ENCODE assay signal across 30 cellular contexts in the genomic region with DNA sequence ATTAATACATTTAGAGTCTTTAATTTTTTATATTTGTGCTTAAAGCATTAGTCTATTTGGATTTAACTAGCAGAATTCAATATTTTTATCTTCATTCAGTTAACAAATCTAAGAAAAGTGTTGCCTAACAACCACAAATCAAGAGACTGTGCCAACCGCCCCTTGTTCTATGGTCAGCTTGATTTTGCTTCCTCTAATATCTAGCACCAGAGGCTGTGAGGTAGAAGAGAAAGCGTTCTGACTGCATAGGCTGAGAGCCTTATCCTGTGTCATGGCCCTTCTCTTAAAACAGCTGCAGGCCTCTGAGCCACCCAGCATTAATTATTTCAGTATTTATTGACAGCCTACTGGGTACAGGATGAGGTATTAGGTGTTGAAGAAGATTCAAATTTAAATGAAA.
"Had no signal": no experiment of that assay in that cellular context is flagged by ENCODE, and none has a peak within 500 bp of the region (broad histone marks: within the 10 kb centered on the region; RNA-seq: fewer than 3 reads in every experiment).

No MANE protein-coding gene starts in this region.

- H3K36me3 ChIP-seq: brain microvascular endothelial cell, breast epithelium had no signal

- DNase-seq: activated B cell treated with CpG ODN at 0.5 μM for 24 hours; activated CD4-positive, alpha-beta memory T cell treated with anti-CD3 and anti-CD28 coated beads for 36 hours; activated CD4-positive, alpha-beta T cell treated with anti-CD3 and anti-CD28 coated beads for 4 hours; activated CD4-positive, alpha-beta T cell treated with anti-CD3 and anti-CD28 coated beads, Interleukin-2, amount 10 ng/mL, durations not matched to agents 24 days and 14 days; activated CD4-positive, alpha-beta T cell treated with anti-CD3 and anti-CD28 coated beads, Interleukin-2, amount 50 U/mL, for 1 hour; activated CD4-positive, alpha-beta T cell treated with anti-CD3 and anti-CD28 coated beads, Interleukin-2, amount 50 U/mL, for 4 hours; activated CD4-positive, CD25-positive, alpha-beta regulatory T cell treated with anti-CD3 and anti-CD28 coated beads, Interleukin-2, amount 50 U/mL, for 72 hours; activated CD8-positive, alpha-beta memory T cell treated with anti-CD3 and anti-CD28 coated beads for 24 hours; activated CD8-positive, alpha-beta memory T cell treated with anti-CD3 and anti-CD28 coated beads, Interleukin-2, amount 10 ng/mL, durations not matched to agents 7 days and 5 days; activated CD8-positive, alpha-beta memory T cell treated with anti-CD3 and anti-CD28 coated beads, Interleukin-2, amount 50 U/mL, for 48 hours; activated CD8-positive, alpha-beta T cell treated with anti-CD3 and anti-CD28 coated beads, Interleukin-2, amount 10 ng/mL, durations not matched to agents 7 days and 5 days; activated effector memory CD4-positive, alpha-beta T cell treated with Interleukin-2 at 50 U/mL for 16 hours; activated gamma-delta T cell; activated naive CD4-positive, alpha-beta T cell treated with anti-CD3 and anti-CD28 coated beads, Interleukin-2, amount 10 ng/mL, durations not matched to agents 7 days and 5 days; activated naive CD4-positive, alpha-beta T cell treated with Interleukin-2 at 50 U/mL for 16 hours; activated naive CD8-positive, alpha-beta T cell treated with anti-CD3 and anti-CD28 coated beads, Interleukin-2, amount 10 ng/mL, durations not matched to agents 7 days and 5 days; activated naive CD8-positive, alpha-beta T cell treated with anti-CD3 and anti-CD28 coated beads, Interleukin-2, amount 50 U/mL, for 24 hours; activated T-cell treated with anti-CD3 and anti-CD28 coated beads, Interleukin-2, amount 50 U/mL, for 24 hours; activated T-cell treated with anti-CD3 and anti-CD28 coated beads, Interleukin-2, amount 50 U/mL, for 48 hours; amygdala; anterior cingulate cortex; body of pancreas; brain microvascular endothelial cell; central memory CD4-positive, alpha-beta T cell; T-helper 1 cell; T-helper 2 cell; T-helper 9 cell had no signal

- H3K4me3 ChIP-seq: body of pancreas, breast epithelium had no signal

- H3K27ac ChIP-seq: body of pancreas, brain microvascular endothelial cell, breast epithelium had no signal

- H3K9me3 ChIP-seq: body of pancreas, breast epithelium had no signal

- H3K4me1 ChIP-seq: breast epithelium had no signal

- FAIRE-seq: astrocyte, TTC549 had no signal

- H3K27me3 ChIP-seq: body of pancreas, brain microvascular endothelial cell, breast epithelium had no signal

- ATAC-seq: activated CD8-positive, alpha-beta memory T cell treated with anti-CD3 and anti-CD28 coated beads, Interleukin-2, amount 10 ng/mL, durations not matched to agents 7 days and 5 days; activated CD8-positive, alpha-beta T cell treated with anti-CD3 and anti-CD28 coated beads, Interleukin-2, amount 10 ng/mL, durations not matched to agents 7 days and 5 days; activated naive CD8-positive, alpha-beta T cell treated with anti-CD3 and anti-CD28 coated beads, Interleukin-2, amount 50 U/mL, for 24 hours; body of pancreas had no signal
